ENCODE assay signal across 15 cellular contexts in the genomic region with DNA sequence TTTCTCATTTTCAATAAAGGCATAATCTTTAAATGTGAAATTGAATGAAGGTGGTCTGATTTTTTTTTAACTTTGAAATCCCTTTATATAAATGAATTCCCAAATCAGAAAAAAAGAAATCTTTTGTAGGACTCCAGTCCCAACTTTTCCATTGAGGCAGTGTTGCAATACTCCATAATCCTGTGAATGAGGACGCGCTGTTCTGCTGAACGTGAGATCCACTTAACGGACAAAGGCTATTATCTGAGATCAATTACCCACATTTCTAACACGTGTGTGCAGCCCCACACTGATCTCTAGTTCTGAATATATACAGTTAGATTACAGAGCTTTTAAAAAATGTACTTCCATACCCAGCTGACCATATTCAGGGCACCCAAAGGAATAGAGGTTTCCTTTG. TPM values are rescaled to one million over a fixed set of nuclear protein-coding genes. Genes with fewer than 3 reads are reported as not detected.
A peak's percentile ranks its signal among the peaks of the same experiment; 100 is the strongest.
DNase-seq lines count a peak whose midpoint lies in the region; ATAC-seq and TF ChIP-seq lines count a peak whose summit lies in the region.
"Had no signal": no experiment of that assay in that cellular context is flagged by ENCODE, and none has a peak within 500 bp of the region (broad histone marks: within the 10 kb centered on the region; RNA-seq: fewer than 3 reads in every experiment).

No MANE protein-coding gene starts in this region.

- no peaks in the 10 kb centered on the region for H3K27me3 ChIP-seq in BLaER1
- H3K27me3 ChIP-seq: SJSA1 had no signal

- no peaks in the 10 kb centered on the region for H3K36me3 Mint-ChIP-seq in glutamatergic neuron (ENCODE audit: unreplicated experiment)

- H3K27ac ChIP-seq in BLaER1 (no peak overlapping the region), HEK293 (ENCODE audit: extremely low read depth, low read depth, low read length) (no peak overlapping the region), SK-N-MC (0 out of 2 replicates have a peak overlapping the region, but pooled peaks have one; percentile 5)
- H3K27ac ChIP-seq: SJSA1 had no signal

- H3K27me3 Mint-ChIP-seq in glutamatergic neuron (ENCODE audit: unreplicated experiment): peaks cover 8% of the 10 kb centered on the region
- H3K27me3 Mint-ChIP-seq: B cell; CD4-positive, alpha-beta T cell; T-cell had no signal

- H3K9me3 ChIP-seq in BLaER1 (no peaks in the 10 kb centered on the region), HEK293 (ENCODE audit: control insufficient read depth, insufficient read depth, low read depth, low read length) (no peaks in the 10 kb centered on the region), SK-N-MC (ENCODE audit: low read depth, low read length) (no peaks in the 10 kb centered on the region)
- H3K9me3 ChIP-seq: SJSA1 had no signal

- CTCF ChIA-PET in HEK293 (lab: Yijun Ruan, JAX): interaction anchor here (0.5 to 0.8 kb wide), 2 partner anchors 9 to 28 kb away, joined by 5 to 7 read pairs; no protein-coding TSS in a partner anchor

- H3K4me1 ChIP-seq in BLaER1: peaks cover 16% of the 10 kb centered on the region; the same call in 1 of the 2 replicates
- no peaks in the 10 kb centered on the region for H3K4me1 ChIP-seq in HEK293 (ENCODE audit: control insufficient read depth, insufficient read depth, low read length)
- H3K4me1 ChIP-seq: SJSA1 had no signal

- H3K4me2 ChIP-seq in BLaER1: peak overlapping the region; percentile 20; the same call in 1 of the 2 replicates

- H3K27ac Mint-ChIP-seq in glutamatergic neuron (ENCODE audit: unreplicated experiment): peak overlapping the region; percentile 89

- H3K4me1 Mint-ChIP-seq in glutamatergic neuron (ENCODE audit: low read depth, unreplicated experiment): peaks cover 27% of the 10 kb centered on the region

- H3K4me3 Mint-ChIP-seq in glutamatergic neuron (ENCODE audit: unreplicated experiment): peak overlapping the region; percentile 71
- H3K4me3 Mint-ChIP-seq: B cell, T-cell had no signal

- no peak for ATAC-seq in GM21717 (IDR thresholded peaks at IDR 0.05; ENCODE audit: unreplicated experiment)
- ATAC-seq in HG03095 (IDR thresholded peaks at IDR 0.05; ENCODE audit: unreplicated experiment): no peak

- POLR2A ChIA-PET in HEK293 (lab: Yijun Ruan, JAX): no interaction called here

- no peak overlapping the region for H3K4me3 ChIP-seq in BLaER1
- H3K4me3 ChIP-seq in HEK293 (ENCODE audit: low read depth, low read length): no peak overlapping the region
- no peak overlapping the region for H3K4me3 ChIP-seq in SK-N-MC
- H3K4me3 ChIP-seq: SJSA1 had no signal

- peaks cover 5% of the 10 kb centered on the region for H3K9me3 Mint-ChIP-seq in glutamatergic neuron (ENCODE audit: unreplicated experiment)
- H3K9me3 Mint-ChIP-seq: CD4-positive, alpha-beta T cell; T-cell had no signal

- H3K9ac ChIP-seq in BLaER1: no peak overlapping the region
- no peak overlapping the region for H3K9ac ChIP-seq in SK-N-MC (ENCODE audit: insufficient read length)

- DNase-seq in SK-N-MC (ENCODE audit: low read depth, low spot score) (no peak), glutamatergic neuron (no peak), SW480 (ENCODE audit: low spot score) (no peak)
- DNase-seq: NCI-H187 treated with DMSO at 0.1 percent for 48 hours, NCI-H446 treated with DMSO at 0.1 percent for 48 hours had no signal

- peaks cover 96% of the 10 kb centered on the region for H4K20me1 ChIP-seq in BLaER1

- peaks cover 99% of the 10 kb centered on the region for H3K36me3 ChIP-seq in BLaER1
- peaks cover 51 to 100% of the 10 kb centered on the region in 2 experiments for H3K36me3 ChIP-seq in HEK293 (ENCODE audit: control insufficient read depth in 2 of 2, insufficient read depth in 1 of 2, low read length in 2 of 2)
- H3K36me3 ChIP-seq in SK-N-MC (ENCODE audit: insufficient read depth, low read length): peaks cover 99% of the 10 kb centered on the region

- TF ChIP-seq CTCF in HEK293 (tag by site-specific recombination; IDR thresholded peaks at IDR 0.05) (no peak), glutamatergic neuron (IDR thresholded peaks at IDR 0.05; ENCODE audit: partially characterized antibody, unreplicated experiment) (no peak)

TF ChIP-seq in HEK293, 187 proteins besides CTCF, POLR2A, EP300 and RAD21:
- TF ChIP-seq KLF10 (tag by site-specific recombination; IDR thresholded peaks at IDR 0.05) (no peak), ZBTB48 (tag by site-specific recombination; IDR thresholded peaks at IDR 0.05) (0 out of 2 replicates have a peak, but pooled peaks have one; percentile 3)

RNA-seq across cellular contexts. Expression of gene RCC2, which starts 19.1 kb away (rescaled TPM):
- 132 TPM for total RNA-seq in glutamatergic neuron (ENCODE audit: unreplicated experiment)

RNA-seq across cellular contexts. Expression of gene PADI6, which starts 48.4 kb away (rescaled TPM):
- total RNA-seq in glutamatergic neuron (ENCODE audit: unreplicated experiment): not detected
- total RNA-seq: B cell; Calu3; CD4-positive, alpha-beta T cell; PC-3; SJSA1; T-cell had no signal
